ENCODE assay signal across 23 cellular contexts in genomic region chr5:51336878-51337277, GRCh38.
"Had no signal": no experiment of that assay in that cellular context is flagged by ENCODE, and none has a peak within 500 bp of the region (broad histone marks: within the 10 kb centered on the region; RNA-seq: fewer than 3 reads in every experiment).

No MANE protein-coding gene starts in this region.

- H3K4me3 ChIP-seq: stomach, suprapubic skin, testis, thoracic aorta, thyroid gland, tibial artery, tibial nerve, transverse colon, upper lobe of left lung, upper lobe of right lung, uterus, vagina had no signal

- H3K4me1 ChIP-seq: stomach, suprapubic skin, testis, thyroid gland, tibial artery, tibial nerve, transverse colon, upper lobe of left lung, upper lobe of right lung, uterus, vagina had no signal

- H3K27me3 ChIP-seq: stomach, suprapubic skin, testis, thyroid gland, tibial artery, tibial nerve, transverse colon, upper lobe of left lung, upper lobe of right lung, uterus, vagina had no signal

- H3K9me3 ChIP-seq: stomach, suprapubic skin, testis, thoracic aorta, thyroid gland, tibial artery, tibial nerve, transverse colon, upper lobe of left lung, upper lobe of right lung, uterus, vagina had no signal

- H3K27ac ChIP-seq: stomach, suprapubic skin, testis, thoracic aorta, thyroid gland, tibial artery, tibial nerve, transverse colon, upper lobe of left lung, upper lobe of right lung, uterus, vagina had no signal

- H3K36me3 ChIP-seq: stomach, suprapubic skin, thoracic aorta, thyroid gland, tibial artery, tibial nerve, transverse colon, upper lobe of left lung, upper lobe of right lung, uterus, vagina had no signal

- DNase-seq: stimulated activated CD4-positive, alpha-beta T cell treated with anti-CD3 and anti-CD28 coated beads, Interleukin-2, amount 100 ng/mL, for 48 hours; stimulated activated CD4-positive, alpha-beta T cell treated with anti-CD3 and anti-CD28 coated beads, Interleukin-4, amount 100 ng/mL, for 1 hour; stimulated activated CD4-positive, alpha-beta T cell treated with anti-CD3 and anti-CD28 coated beads, Interleukin-4, amount 100 ng/mL, for 24 hours; stimulated activated CD4-positive, alpha-beta T cell treated with anti-CD3 and anti-CD28 coated beads, Interleukin-4, amount 100 ng/mL, for 4 hours; stimulated activated CD8-positive, alpha-beta memory T cell treated with anti-CD3 and anti-CD28 coated beads, Interleukin-4, amount 100 ng/mL, for 48 hours; stimulated activated naive B cell treated with anti-CD40 and anti-IgM and Interleukin-4, amounts not matched to agents 10 μg/mL and 1 μg/mL and 100 μg/mL, for 72 hours; stimulated activated naive CD4-positive, alpha-beta T cell; stimulated activated naive CD4-positive, alpha-beta T cell treated with Interleukin-2 at 50 U/mL for 16 hours; stimulated activated naive CD8-positive, alpha-beta T cell treated with anti-CD3 and anti-CD28 coated beads, Interleukin-15, amount 100 ng/mL, for 72 hours; stimulated activated naive CD8-positive, alpha-beta T cell treated with anti-CD3 and anti-CD28 coated beads, Interleukin-15, Interleukin-2, amounts not matched to agents 100 U/mL and 50 U/mL, for 24 hours; stomach; substantia nigra; testis; thyroid gland; tibial artery; transverse colon; upper lobe of left lung; upper lobe of right lung; uterus had no signal
